In the genomic region with DNA sequence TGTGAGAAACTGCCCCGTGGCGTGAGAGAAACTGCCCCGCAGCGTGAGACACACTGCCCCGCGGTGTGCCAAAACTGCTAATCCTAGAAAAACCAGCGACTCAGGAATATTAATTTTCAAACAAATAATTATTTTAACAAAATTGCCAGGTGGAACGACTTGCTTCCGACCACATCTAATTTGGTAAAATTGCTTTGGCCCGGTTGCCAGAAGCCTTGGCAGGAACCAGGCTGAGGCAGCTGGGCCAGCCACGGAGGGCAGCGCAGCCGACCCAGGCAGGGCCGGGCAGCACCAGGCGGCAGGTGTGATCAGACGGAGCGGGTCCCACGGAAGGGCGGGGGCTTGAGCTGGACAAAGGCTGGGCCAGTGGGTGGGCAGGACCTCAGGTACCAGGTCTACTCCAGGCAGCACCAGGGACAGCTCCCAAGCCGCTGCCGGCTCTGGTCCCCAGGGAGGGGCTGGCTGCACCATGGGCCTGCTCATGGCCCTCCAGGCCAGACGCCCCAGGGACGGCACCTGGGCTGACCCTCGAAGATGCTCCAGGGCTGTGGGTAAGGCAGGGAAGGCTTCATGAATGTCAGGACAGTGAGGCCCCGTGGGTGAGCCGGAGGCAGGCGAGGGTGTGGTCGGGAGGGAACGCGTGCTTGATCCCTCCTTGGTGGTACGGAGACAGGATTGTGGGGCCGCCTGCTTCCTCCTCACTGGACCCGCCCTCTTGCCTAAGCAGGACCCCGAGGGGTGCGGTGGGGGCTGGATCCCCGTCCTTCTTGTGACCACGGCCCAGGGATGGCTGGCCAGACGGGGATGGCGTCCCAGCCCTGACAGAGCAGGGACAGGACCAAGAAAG, we compare ENCODE assay signal across 2 cellular contexts.
TF ChIP-seq lines count a peak whose summit lies in the region.

No MANE protein-coding gene starts in this region.

TF ChIP-seq in HEK293, 187 proteins besides CTCF, POLR2A, EP300 and RAD21 (continues in another document):
- TF ChIP-seq ZNF335 (tag by site-specific recombination; conservative IDR thresholded peaks at IDR 0.05) (0 out of 2 replicates have a peak, but pooled peaks have one; percentile 17), ZNF747 (tag by site-specific recombination; IDR thresholded peaks at IDR 0.05) (no peak), ZNF426 (tag by site-specific recombination; IDR thresholded peaks at IDR 0.05) (no peak), ZNF629 (tag by site-specific recombination; IDR thresholded peaks at IDR 0.05) (no peak), IKZF3 (tag by site-specific recombination; IDR thresholded peaks at IDR 0.05) (no peak), SP7 (tag by site-specific recombination; IDR thresholded peaks at IDR 0.05) (no peak), ZNF585B (tag by site-specific recombination; IDR thresholded peaks at IDR 0.05) (no peak), ZFP3 (tag by site-specific recombination; IDR thresholded peaks at IDR 0.05; ENCODE audit: low read depth) (no peak), ZNF626 (tag by site-specific recombination; IDR thresholded peaks at IDR 0.05) (no peak)
- TF ChIP-seq, protein P1, sequence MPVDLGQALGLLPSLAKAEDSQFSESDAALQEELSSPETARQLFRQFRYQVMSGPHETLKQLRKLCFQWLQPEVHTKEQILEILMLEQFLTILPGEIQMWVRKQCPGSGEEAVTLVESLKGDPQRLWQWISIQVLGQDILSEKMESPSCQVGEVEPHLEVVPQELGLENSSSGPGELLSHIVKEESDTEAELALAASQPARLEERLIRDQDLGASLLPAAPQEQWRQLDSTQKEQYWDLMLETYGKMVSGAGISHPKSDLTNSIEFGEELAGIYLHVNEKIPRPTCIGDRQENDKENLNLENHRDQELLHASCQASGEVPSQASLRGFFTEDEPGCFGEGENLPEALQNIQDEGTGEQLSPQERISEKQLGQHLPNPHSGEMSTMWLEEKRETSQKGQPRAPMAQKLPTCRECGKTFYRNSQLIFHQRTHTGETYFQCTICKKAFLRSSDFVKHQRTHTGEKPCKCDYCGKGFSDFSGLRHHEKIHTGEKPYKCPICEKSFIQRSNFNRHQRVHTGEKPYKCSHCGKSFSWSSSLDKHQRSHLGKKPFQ (tag by site-specific recombination; IDR thresholded peaks at IDR 0.05) = no peak
- TF ChIP-seq, protein P2, sequence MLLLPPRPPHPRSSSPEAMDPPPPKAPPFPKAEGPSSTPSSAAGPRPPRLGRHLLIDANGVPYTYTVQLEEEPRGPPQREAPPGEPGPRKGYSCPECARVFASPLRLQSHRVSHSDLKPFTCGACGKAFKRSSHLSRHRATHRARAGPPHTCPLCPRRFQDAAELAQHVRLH (tag by site-specific recombination; IDR thresholded peaks at IDR 0.05) = no peak
- TF ChIP-seq, protein P3, sequence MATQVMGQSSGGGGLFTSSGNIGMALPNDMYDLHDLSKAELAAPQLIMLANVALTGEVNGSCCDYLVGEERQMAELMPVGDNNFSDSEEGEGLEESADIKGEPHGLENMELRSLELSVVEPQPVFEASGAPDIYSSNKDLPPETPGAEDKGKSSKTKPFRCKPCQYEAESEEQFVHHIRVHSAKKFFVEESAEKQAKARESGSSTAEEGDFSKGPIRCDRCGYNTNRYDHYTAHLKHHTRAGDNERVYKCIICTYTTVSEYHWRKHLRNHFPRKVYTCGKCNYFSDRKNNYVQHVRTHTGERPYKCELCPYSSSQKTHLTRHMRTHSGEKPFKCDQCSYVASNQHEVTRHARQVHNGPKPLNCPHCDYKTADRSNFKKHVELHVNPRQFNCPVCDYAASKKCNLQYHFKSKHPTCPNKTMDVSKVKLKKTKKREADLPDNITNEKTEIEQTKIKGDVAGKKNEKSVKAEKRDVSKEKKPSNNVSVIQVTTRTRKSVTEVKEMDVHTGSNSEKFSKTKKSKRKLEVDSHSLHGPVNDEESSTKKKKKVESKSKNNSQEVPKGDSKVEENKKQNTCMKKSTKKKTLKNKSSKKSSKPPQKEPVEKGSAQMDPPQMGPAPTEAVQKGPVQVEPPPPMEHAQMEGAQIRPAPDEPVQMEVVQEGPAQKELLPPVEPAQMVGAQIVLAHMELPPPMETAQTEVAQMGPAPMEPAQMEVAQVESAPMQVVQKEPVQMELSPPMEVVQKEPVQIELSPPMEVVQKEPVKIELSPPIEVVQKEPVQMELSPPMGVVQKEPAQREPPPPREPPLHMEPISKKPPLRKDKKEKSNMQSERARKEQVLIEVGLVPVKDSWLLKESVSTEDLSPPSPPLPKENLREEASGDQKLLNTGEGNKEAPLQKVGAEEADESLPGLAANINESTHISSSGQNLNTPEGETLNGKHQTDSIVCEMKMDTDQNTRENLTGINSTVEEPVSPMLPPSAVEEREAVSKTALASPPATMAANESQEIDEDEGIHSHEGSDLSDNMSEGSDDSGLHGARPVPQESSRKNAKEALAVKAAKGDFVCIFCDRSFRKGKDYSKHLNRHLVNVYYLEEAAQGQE (tag by site-specific recombination; IDR thresholded peaks at IDR 0.05) = peak; percentile 98
- TF ChIP-seq, protein P4, sequence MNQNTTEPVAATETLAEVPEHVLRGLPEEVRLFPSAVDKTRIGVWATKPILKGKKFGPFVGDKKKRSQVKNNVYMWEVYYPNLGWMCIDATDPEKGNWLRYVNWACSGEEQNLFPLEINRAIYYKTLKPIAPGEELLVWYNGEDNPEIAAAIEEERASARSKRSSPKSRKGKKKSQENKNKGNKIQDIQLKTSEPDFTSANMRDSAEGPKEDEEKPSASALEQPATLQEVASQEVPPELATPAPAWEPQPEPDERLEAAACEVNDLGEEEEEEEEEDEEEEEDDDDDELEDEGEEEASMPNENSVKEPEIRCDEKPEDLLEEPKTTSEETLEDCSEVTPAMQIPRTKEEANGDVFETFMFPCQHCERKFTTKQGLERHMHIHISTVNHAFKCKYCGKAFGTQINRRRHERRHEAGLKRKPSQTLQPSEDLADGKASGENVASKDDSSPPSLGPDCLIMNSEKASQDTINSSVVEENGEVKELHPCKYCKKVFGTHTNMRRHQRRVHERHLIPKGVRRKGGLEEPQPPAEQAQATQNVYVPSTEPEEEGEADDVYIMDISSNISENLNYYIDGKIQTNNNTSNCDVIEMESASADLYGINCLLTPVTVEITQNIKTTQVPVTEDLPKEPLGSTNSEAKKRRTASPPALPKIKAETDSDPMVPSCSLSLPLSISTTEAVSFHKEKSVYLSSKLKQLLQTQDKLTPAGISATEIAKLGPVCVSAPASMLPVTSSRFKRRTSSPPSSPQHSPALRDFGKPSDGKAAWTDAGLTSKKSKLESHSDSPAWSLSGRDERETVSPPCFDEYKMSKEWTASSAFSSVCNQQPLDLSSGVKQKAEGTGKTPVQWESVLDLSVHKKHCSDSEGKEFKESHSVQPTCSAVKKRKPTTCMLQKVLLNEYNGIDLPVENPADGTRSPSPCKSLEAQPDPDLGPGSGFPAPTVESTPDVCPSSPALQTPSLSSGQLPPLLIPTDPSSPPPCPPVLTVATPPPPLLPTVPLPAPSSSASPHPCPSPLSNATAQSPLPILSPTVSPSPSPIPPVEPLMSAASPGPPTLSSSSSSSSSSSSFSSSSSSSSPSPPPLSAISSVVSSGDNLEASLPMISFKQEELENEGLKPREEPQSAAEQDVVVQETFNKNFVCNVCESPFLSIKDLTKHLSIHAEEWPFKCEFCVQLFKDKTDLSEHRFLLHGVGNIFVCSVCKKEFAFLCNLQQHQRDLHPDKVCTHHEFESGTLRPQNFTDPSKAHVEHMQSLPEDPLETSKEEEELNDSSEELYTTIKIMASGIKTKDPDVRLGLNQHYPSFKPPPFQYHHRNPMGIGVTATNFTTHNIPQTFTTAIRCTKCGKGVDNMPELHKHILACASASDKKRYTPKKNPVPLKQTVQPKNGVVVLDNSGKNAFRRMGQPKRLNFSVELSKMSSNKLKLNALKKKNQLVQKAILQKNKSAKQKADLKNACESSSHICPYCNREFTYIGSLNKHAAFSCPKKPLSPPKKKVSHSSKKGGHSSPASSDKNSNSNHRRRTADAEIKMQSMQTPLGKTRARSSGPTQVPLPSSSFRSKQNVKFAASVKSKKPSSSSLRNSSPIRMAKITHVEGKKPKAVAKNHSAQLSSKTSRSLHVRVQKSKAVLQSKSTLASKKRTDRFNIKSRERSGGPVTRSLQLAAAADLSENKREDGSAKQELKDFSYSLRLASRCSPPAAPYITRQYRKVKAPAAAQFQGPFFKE (tag by site-specific recombination; IDR thresholded peaks at IDR 0.05; ENCODE audit: borderline replicate concordance) = no peak

TF ChIP-seq in K562, 482 proteins besides CTCF, POLR2A, EP300 and RAD21:
- TF ChIP-seq, protein P5, sequence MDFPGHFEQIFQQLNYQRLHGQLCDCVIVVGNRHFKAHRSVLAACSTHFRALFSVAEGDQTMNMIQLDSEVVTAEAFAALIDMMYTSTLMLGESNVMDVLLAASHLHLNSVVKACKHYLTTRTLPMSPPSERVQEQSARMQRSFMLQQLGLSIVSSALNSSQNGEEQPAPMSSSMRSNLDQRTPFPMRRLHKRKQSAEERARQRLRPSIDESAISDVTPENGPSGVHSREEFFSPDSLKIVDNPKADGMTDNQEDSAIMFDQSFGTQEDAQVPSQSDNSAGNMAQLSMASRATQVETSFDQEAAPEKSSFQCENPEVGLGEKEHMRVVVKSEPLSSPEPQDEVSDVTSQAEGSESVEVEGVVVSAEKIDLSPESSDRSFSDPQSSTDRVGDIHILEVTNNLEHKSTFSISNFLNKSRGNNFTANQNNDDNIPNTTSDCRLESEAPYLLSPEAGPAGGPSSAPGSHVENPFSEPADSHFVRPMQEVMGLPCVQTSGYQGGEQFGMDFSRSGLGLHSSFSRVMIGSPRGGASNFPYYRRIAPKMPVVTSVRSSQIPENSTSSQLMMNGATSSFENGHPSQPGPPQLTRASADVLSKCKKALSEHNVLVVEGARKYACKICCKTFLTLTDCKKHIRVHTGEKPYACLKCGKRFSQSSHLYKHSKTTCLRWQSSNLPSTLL (IDR thresholded peaks at IDR 0.05) = no peak
- TF ChIP-seq EHMT2 (IDR thresholded peaks at IDR 0.05) (peak; percentile 54; the same call in 1 of the 2 replicates), SRSF7 (optimal IDR thresholded peaks at IDR 0.05; ENCODE audit: low read depth, low read length) (no peak), CCAR2 (IDR thresholded peaks at IDR 0.05; ENCODE audit: low read depth, low read length) (no peak), MIER1 (IDR thresholded peaks at IDR 0.05; ENCODE audit: low read depth) (0 out of 2 replicates have a peak, but pooled peaks have one; percentile 34)
- TF ChIP-seq, protein P6, sequence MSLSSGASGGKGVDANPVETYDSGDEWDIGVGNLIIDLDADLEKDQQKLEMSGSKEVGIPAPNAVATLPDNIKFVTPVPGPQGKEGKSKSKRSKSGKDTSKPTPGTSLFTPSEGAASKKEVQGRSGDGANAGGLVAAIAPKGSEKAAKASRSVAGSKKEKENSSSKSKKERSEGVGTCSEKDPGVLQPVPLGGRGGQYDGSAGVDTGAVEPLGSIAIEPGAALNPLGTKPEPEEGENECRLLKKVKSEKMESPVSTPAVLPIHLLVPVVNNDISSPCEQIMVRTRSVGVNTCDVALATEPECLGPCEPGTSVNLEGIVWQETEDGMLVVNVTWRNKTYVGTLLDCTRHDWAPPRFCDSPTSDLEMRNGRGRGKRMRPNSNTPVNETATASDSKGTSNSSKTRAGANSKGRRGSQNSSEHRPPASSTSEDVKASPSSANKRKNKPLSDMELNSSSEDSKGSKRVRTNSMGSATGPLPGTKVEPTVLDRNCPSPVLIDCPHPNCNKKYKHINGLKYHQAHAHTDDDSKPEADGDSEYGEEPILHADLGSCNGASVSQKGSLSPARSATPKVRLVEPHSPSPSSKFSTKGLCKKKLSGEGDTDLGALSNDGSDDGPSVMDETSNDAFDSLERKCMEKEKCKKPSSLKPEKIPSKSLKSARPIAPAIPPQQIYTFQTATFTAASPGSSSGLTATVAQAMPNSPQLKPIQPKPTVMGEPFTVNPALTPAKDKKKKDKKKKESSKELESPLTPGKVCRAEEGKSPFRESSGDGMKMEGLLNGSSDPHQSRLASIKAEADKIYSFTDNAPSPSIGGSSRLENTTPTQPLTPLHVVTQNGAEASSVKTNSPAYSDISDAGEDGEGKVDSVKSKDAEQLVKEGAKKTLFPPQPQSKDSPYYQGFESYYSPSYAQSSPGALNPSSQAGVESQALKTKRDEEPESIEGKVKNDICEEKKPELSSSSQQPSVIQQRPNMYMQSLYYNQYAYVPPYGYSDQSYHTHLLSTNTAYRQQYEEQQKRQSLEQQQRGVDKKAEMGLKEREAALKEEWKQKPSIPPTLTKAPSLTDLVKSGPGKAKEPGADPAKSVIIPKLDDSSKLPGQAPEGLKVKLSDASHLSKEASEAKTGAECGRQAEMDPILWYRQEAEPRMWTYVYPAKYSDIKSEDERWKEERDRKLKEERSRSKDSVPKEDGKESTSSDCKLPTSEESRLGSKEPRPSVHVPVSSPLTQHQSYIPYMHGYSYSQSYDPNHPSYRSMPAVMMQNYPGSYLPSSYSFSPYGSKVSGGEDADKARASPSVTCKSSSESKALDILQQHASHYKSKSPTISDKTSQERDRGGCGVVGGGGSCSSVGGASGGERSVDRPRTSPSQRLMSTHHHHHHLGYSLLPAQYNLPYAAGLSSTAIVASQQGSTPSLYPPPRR (CRISPR knock-in tag; IDR thresholded peaks at IDR 0.05; ENCODE audit: borderline replicate concordance) = no peak
- TF ChIP-seq, protein P3 (CRISPR knock-in tag; IDR thresholded peaks at IDR 0.05; ENCODE audit: low read depth) = peak; percentile 83; the same call in 1 of the 2 replicates
